17 cellular contexts compared by ENCODE assay signal in the genomic region with DNA sequence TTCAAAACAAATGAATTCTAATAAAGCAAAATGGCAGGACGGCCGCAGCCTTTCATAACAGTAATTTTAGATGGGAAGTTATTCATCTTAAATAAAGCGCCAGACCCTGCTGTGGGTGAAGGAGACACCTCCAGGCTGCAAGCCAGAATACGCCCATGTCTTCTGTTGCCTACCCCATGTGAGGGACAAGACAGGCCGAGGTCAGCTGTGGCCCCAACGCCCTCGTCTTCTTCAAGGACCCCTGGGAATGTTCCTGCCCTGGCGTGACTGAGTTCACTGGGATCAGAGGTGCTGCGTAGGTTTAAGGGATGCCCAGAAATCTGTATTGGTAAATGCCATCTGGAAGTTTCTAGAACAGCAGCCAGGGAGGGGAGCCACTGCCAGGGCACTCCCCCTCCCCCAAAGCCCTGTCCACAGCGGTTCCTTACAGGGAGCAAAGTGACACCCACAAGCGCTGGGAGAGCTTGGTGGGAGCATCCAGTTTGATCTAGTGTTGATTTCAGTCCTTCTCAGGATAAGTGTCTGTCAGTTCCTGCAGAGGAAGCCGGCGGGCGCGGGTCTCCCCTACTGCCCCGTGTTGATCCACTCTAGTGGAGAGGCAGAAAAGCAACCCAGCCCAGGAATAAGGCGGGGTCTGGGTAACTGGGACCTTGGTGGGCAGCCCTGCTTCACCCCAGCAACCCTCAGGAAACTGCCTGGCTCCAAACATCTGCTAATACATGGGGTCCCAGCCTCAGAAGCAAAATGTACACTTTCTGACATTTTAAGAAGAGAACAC. TPM values are rescaled to one million over a fixed set of nuclear protein-coding genes. Genes with fewer than 3 reads are reported as not detected.
"Had no signal": no experiment of that assay in that cellular context is flagged by ENCODE, and none has a peak within 500 bp of the region (broad histone marks: within the 10 kb centered on the region; RNA-seq: fewer than 3 reads in every experiment).

No MANE protein-coding gene starts in this region.

- H3K36me3 ChIP-seq: esophagus squamous epithelium, left ventricle myocardium inferior, thoracic aorta, transverse colon had no signal

- H3K27ac ChIP-seq: epithelial cell of prostate, thoracic aorta had no signal

- H3K27ac Mint-ChIP-seq: effector memory CD8-positive, alpha-beta T cell; naive thymus-derived CD8-positive, alpha-beta T cell had no signal

- H3K4me3 ChIP-seq: esophagus squamous epithelium, gastroesophageal sphincter, left ventricle myocardium inferior, mucosa of descending colon, stomach, thoracic aorta, transverse colon had no signal

- H3K36me3 Mint-ChIP-seq: naive thymus-derived CD8-positive, alpha-beta T cell had no signal

- DNase-seq: effector memory CD8-positive, alpha-beta T cell; esophagus squamous epithelium; foreskin fibroblast; glutamatergic neuron; islet precursor cell; left ventricle myocardium inferior; mucosa of descending colon; naive thymus-derived CD8-positive, alpha-beta T cell; stimulated activated CD4-positive, alpha-beta T cell treated with anti-CD3 and anti-CD28 coated beads, Interleukin-2, amount 100 ng/mL, for 24 hours; stimulated activated naive CD4-positive, alpha-beta T cell; stomach; substantia nigra; transverse colon had no signal

- H3K27me3 ChIP-seq: gastroesophageal sphincter, transverse colon had no signal

- H3K9me3 Mint-ChIP-seq: effector memory CD8-positive, alpha-beta T cell; naive thymus-derived CD8-positive, alpha-beta T cell; neural crest cell had no signal

- H3K4me3 Mint-ChIP-seq: effector memory CD8-positive, alpha-beta T cell; naive thymus-derived CD8-positive, alpha-beta T cell; neural crest cell had no signal

- H3K4me1 ChIP-seq: esophagus squamous epithelium, stomach, transverse colon had no signal

- H3K9me3 ChIP-seq: esophagus squamous epithelium, gastroesophageal sphincter, left ventricle myocardium inferior, mucosa of descending colon, stomach, thoracic aorta, transverse colon had no signal

RNA-seq across cellular contexts. Expression of a gene that starts 20.6 kb away (rescaled TPM):
- total RNA-seq: naive thymus-derived CD8-positive, alpha-beta T cell had no signal
- polyA plus RNA-seq: naive thymus-derived CD8-positive, alpha-beta T cell; stomach had no signal
